Comparison of ENCODE assay signal across 9 cellular contexts in genomic region chr17:57862410-57862989, GRCh38. TPM values are rescaled to one million over a fixed set of nuclear protein-coding genes. Genes with fewer than 3 reads are reported as not detected.
A peak's percentile ranks its signal among the peaks of the same experiment; 100 is the strongest.
DNase-seq lines count a peak whose midpoint lies in the region; ATAC-seq and TF ChIP-seq lines count a peak whose summit lies in the region.
"Had no signal": no experiment of that assay in that cellular context is flagged by ENCODE, and none has a peak within 500 bp of the region (broad histone marks: within the 10 kb centered on the region; RNA-seq: fewer than 3 reads in every experiment).

No MANE protein-coding gene starts in this region.

- DNase-seq in heart right ventricle = no peak
- no peak for DNase-seq in Right ventricle myocardium superior
- DNase-seq in dorsolateral prefrontal cortex = no peak
- DNase-seq in naive thymus-derived CD4-positive, alpha-beta T cell = no peak
- peak; percentile 25 to 38 for DNase-seq in uterus
- DNase-seq in kidney glomerular epithelial cell (lab: John Stamatoyannopoulos, UW) = no peak
- DNase-seq in NCI-H146 treated with DMSO at 0.1 percent for 48 hours (lab: John Stamatoyannopoulos, UW; ENCODE audit: unreplicated experiment) = no peak
- no peak for DNase-seq in cerebellum (ENCODE audit: low spot score)
- DNase-seq: CD4-positive, CD25-positive, alpha-beta regulatory T cell had no signal

- H3K36me3 Mint-ChIP-seq in naive thymus-derived CD4-positive, alpha-beta T cell = peaks cover 0 to 2% (median 0%) of the 10 kb centered on the region in 5 donors
- H3K36me3 Mint-ChIP-seq: CD4-positive, CD25-positive, alpha-beta regulatory T cell had no signal

- CTCF ChIA-PET in naive thymus-derived CD4-positive, alpha-beta T cell (lab: Charles Lee) = no interaction called here

- peak overlapping the region in 6 of 10 donors; percentile 4 to 86 (median 50) for H3K4me3 Mint-ChIP-seq in naive thymus-derived CD4-positive, alpha-beta T cell

- H3K9me3 ChIP-seq in heart right ventricle (no peaks in the 10 kb centered on the region), uterus (no peaks in the 10 kb centered on the region)
- no peaks in the 10 kb centered on the region for H3K9me3 ChIP-seq in naive thymus-derived CD4-positive, alpha-beta T cell (ENCODE audit: control insufficient read depth in 2 of 3, low read length in 3 of 3)

- H3K4me1 ChIP-seq in heart right ventricle = peaks cover 16 to 51% (median 34%) of the 10 kb centered on the region in 9 donors
- peaks cover 0 to 8% of the 10 kb centered on the region in 2 donors for H3K4me1 ChIP-seq in naive thymus-derived CD4-positive, alpha-beta T cell (ENCODE audit: control insufficient read depth in 2 of 2, insufficient read depth in 2 of 2, low read length in 2 of 2)
- peaks cover 4 to 11% of the 10 kb centered on the region in 2 donors for H3K4me1 ChIP-seq in uterus

- H3K4me1 Mint-ChIP-seq in naive thymus-derived CD4-positive, alpha-beta T cell = peaks cover 11 to 17% (median 16%) of the 10 kb centered on the region in 7 donors

- POLR2A ChIA-PET in naive thymus-derived CD4-positive, alpha-beta T cell (lab: Charles Lee) = no interaction called here

- H3K27ac ChIP-seq in heart right ventricle (peak overlapping the region; percentile 58 to 91 (median 84)), dorsolateral prefrontal cortex (peak overlapping the region in 58 of 59 donors; percentile 30 to 87 (median 76)), uterus (peak overlapping the region; percentile 90)
- H3K27ac ChIP-seq in naive thymus-derived CD4-positive, alpha-beta T cell (ENCODE audit: low read depth, low read length) = no peak overlapping the region

- intact Hi-C loops in heart right ventricle (cut with DNase I) = loop anchor here in 2 of 10 donors (10.0 kb wide), 1 partner anchor 222 kb away; the partner anchor contains the start of gene DYNLL2 (in 2 of the 2)
- intact Hi-C loops in Right ventricle myocardium superior (cut with DNase I) = no loop called here
- intact Hi-C loops in dorsolateral prefrontal cortex (cut with DNase I) = loop anchor here in 1 of 2 donors (5.0 to 10.0 kb wide), 2 partner anchors 40 to 222 kb away; partner anchors contain the start of gene DYNLL2
- intact Hi-C loops in naive thymus-derived CD4-positive, alpha-beta T cell (cut with micrococcal nuclease) = no loop called here
- intact Hi-C loops in uterus (cut with DNase I; ENCODE audit: low total_unique reads) = loop anchor here (10.0 kb wide), 1 partner anchor 222 kb away; the partner anchor contains the start of gene DYNLL2

- H3K36me3 ChIP-seq in heart right ventricle = peaks cover 0 to 45% (median 6%) of the 10 kb centered on the region in 9 donors
- no peaks in the 10 kb centered on the region for H3K36me3 ChIP-seq in naive thymus-derived CD4-positive, alpha-beta T cell (ENCODE audit: control insufficient read depth in 2 of 3, insufficient read depth in 3 of 3, low read length in 3 of 3)
- no peaks in the 10 kb centered on the region for H3K36me3 ChIP-seq in uterus

- H3K4me3 ChIP-seq in heart right ventricle = peak overlapping the region in 9 of 10 donors; percentile 51 to 69 (median 56)
- peak overlapping the region in 38 of 59 donors; percentile 40 to 67 (median 59) for H3K4me3 ChIP-seq in dorsolateral prefrontal cortex
- H3K4me3 ChIP-seq in naive thymus-derived CD4-positive, alpha-beta T cell (ENCODE audit: low read length) = no peak overlapping the region
- H3K4me3 ChIP-seq in uterus = peak overlapping the region; percentile 29 to 50

- peaks cover 0 to 45% (median 12%) of the 10 kb centered on the region in 5 donors for H3K27me3 Mint-ChIP-seq in naive thymus-derived CD4-positive, alpha-beta T cell

- H3K27me3 ChIP-seq in heart right ventricle (no peaks in the 10 kb centered on the region), dorsolateral prefrontal cortex (no peaks in the 10 kb centered on the region), uterus (no peaks in the 10 kb centered on the region)
- H3K27me3 ChIP-seq in naive thymus-derived CD4-positive, alpha-beta T cell (ENCODE audit: control insufficient read depth in 2 of 2, insufficient read depth in 2 of 2, low read length in 2 of 2) = peaks cover 0 to 4% of the 10 kb centered on the region in 2 donors

- TF ChIP-seq POLR2A in uterus (IDR thresholded peaks at IDR 0.05) = no peak

- 53 to 61% methylated on average over 8 of the region's 8 CpGs for WGBS in heart right ventricle, 2 donors

- no peak overlapping the region for H3K27ac Mint-ChIP-seq in naive thymus-derived CD4-positive, alpha-beta T cell
- H3K27ac Mint-ChIP-seq: CD4-positive, CD25-positive, alpha-beta regulatory T cell had no signal

- TF ChIP-seq CTCF in heart right ventricle (IDR thresholded peaks at IDR 0.05) (no peak), dorsolateral prefrontal cortex (IDR thresholded peaks at IDR 0.05 in 54 of 56, conservative IDR thresholded peaks at IDR 0.05 in 2 of 56; ENCODE audit: low read depth in 1 of 56, partially characterized antibody in 56 of 56) (no peak), uterus (IDR thresholded peaks at IDR 0.05) (no peak)

- ATAC-seq in heart right ventricle = peak in 6 of 8 donors; percentile 0 to 23 (median 10)
- no peak for ATAC-seq in Right ventricle myocardium superior (ENCODE audit: poor library complexity)
- ATAC-seq in naive thymus-derived CD4-positive, alpha-beta T cell = no peak

- H3K9me3 Mint-ChIP-seq in naive thymus-derived CD4-positive, alpha-beta T cell = no peaks in the 10 kb centered on the region

RNA-seq across cellular contexts. Expression of gene MRPS23, which starts 12.7 kb away (rescaled TPM):
- total RNA-seq in heart right ventricle (100 to 1,000 TPM in 2 of 10 donors, 10 to 100 TPM in 8; 61.2 to 103 (median 75.5) TPM), Right ventricle myocardium superior (89.8 TPM), dorsolateral prefrontal cortex (10 to 100 TPM; 32.8 to 72.7 (median 51.3) TPM), uterus (10 to 100 TPM in 2 of 4 donors, 1 to 10 TPM in 2; 5.9 to 35.2 (median 16.8) TPM), cerebellum (17.1 TPM)
- polyA plus RNA-seq in heart right ventricle = 100 to 1,000 TPM in 1 of 2 donors, 1 to 10 TPM in 1; 9.9 to 132 TPM
- total RNA-seq in naive thymus-derived CD4-positive, alpha-beta T cell = 10 to 100 TPM; 13.0 to 40.5 (median 24.6) TPM
- polyA plus RNA-seq in naive thymus-derived CD4-positive, alpha-beta T cell = 10 to 100 TPM; 26.5 to 42.8 TPM

Comparison
In these comparisons a context has a peak if more than half of its experiments do, and no peak if none do; other contexts are left out.
1. ATAC-seq: peak in heart right ventricle (6 of 8); none in Right ventricle myocardium superior (single experiment) and naive thymus-derived CD4-positive, alpha-beta T cell (single experiment).
2. DNase-seq: peak in uterus (2 of 2); none in heart right ventricle (0 of 2), Right ventricle myocardium superior (single experiment), dorsolateral prefrontal cortex (0 of 10), naive thymus-derived CD4-positive, alpha-beta T cell (0 of 9), kidney glomerular epithelial cell (single experiment), NCI-H146 treated with DMSO at 0.1 percent for 48 hours (single experiment) and cerebellum (single experiment).